In genomic region chr20:2872304-2873009, GRCh38 we compare ENCODE assay signal across 1 cellular context.
A peak's percentile ranks its signal among the peaks of the same experiment; 100 is the strongest.
TF ChIP-seq lines count a peak whose summit lies in the region.

No MANE protein-coding gene starts in this region.

TF ChIP-seq in HepG2, 621 proteins besides CTCF, POLR2A, EP300 and RAD21 (continued from another document and continues in another):
- TF ChIP-seq TBP (CRISPR knock-in tag; IDR thresholded peaks at IDR 0.05): no peak
- no peak for TF ChIP-seq PRDM4 (CRISPR knock-in tag; IDR thresholded peaks at IDR 0.05; ENCODE audit: borderline replicate concordance)
- no peak for TF ChIP-seq ZNF513 (CRISPR knock-in tag; conservative IDR thresholded peaks at IDR 0.05)
- TF ChIP-seq HNRNPLL (IDR thresholded peaks at IDR 0.05; ENCODE audit: low read depth, low read length, poor library complexity, severe bottlenecking): peak; percentile 80
- TF ChIP-seq ZNF282 (IDR thresholded peaks at IDR 0.05; ENCODE audit: partially characterized antibody): no peak
- peak; percentile 91; the same call in 1 of the 2 replicates for TF ChIP-seq BORCS8-MEF2B (CRISPR knock-in tag; IDR thresholded peaks at IDR 0.05)
- TF ChIP-seq TGIF2 (CRISPR knock-in tag; IDR thresholded peaks at IDR 0.05): no peak
- TF ChIP-seq BRD4 (CRISPR knock-in tag; IDR thresholded peaks at IDR 0.05): no peak
- no peak for TF ChIP-seq CREB1 (IDR thresholded peaks at IDR 0.05)
- TF ChIP-seq CREB1 (CRISPR knock-in tag; IDR thresholded peaks at IDR 0.05): no peak
- TF ChIP-seq CEBPG (CRISPR knock-in tag; IDR thresholded peaks at IDR 0.05): no peak
- TF ChIP-seq THAP11 (CRISPR knock-in tag; IDR thresholded peaks at IDR 0.05): no peak
- peak; percentile 38; the same call in 1 of the 2 replicates for TF ChIP-seq ZNF503 (CRISPR knock-in tag; IDR thresholded peaks at IDR 0.05)
- TF ChIP-seq ZNF20 (CRISPR knock-in tag; IDR thresholded peaks at IDR 0.05): 0 out of 2 replicates have a peak, but pooled peaks have one; percentile 77
- peak; percentile 35; the same call in 1 of the 2 replicates for TF ChIP-seq ARID4A (CRISPR knock-in tag; IDR thresholded peaks at IDR 0.05; ENCODE audit: borderline replicate concordance)
- TF ChIP-seq HNF4A (CRISPR knock-in tag; IDR thresholded peaks at IDR 0.05): no peak
- TF ChIP-seq HOXA9 (CRISPR knock-in tag; IDR thresholded peaks at IDR 0.05; ENCODE audit: borderline replicate concordance): no peak; the same call in 1 of the 2 replicates
- TF ChIP-seq AGO2 (optimal IDR thresholded peaks at IDR 0.05; ENCODE audit: low read depth, low read length): peak; percentile 71
- no peak for TF ChIP-seq TOE1 (CRISPR knock-in tag; IDR thresholded peaks at IDR 0.05)
- no peak for TF ChIP-seq HMG20A (CRISPR knock-in tag; IDR thresholded peaks at IDR 0.05; ENCODE audit: borderline replicate concordance)
- no peak; the same call in none of the 2 replicates for TF ChIP-seq ZBTB26 (CRISPR knock-in tag; IDR thresholded peaks at IDR 0.05; ENCODE audit: borderline replicate concordance)
- TF ChIP-seq GLI4 (CRISPR knock-in tag; IDR thresholded peaks at IDR 0.05; ENCODE audit: borderline replicate concordance): no peak; the same call in 1 of the 2 replicates
- TF ChIP-seq ERF (CRISPR knock-in tag; IDR thresholded peaks at IDR 0.05): no peak
- TF ChIP-seq NFAT5 (CRISPR knock-in tag; IDR thresholded peaks at IDR 0.05): peak; percentile 77; the same call in 1 of the 2 replicates
- TF ChIP-seq SKIL (CRISPR knock-in tag; IDR thresholded peaks at IDR 0.05; ENCODE audit: borderline replicate concordance): 0 out of 2 replicates have a peak, but pooled peaks have one; percentile 55
- TF ChIP-seq MAFF (IDR thresholded peaks at IDR 0.05; ENCODE audit: low read depth, low read length): no peak
- peak; percentile 91; the same call in 1 of the 2 replicates for TF ChIP-seq ZNF512B (CRISPR knock-in tag; IDR thresholded peaks at IDR 0.05; ENCODE audit: borderline replicate concordance)
- no peak for TF ChIP-seq PPARG (CRISPR knock-in tag; conservative IDR thresholded peaks at IDR 0.05)
- peak; percentile 89 for TF ChIP-seq REL (CRISPR knock-in tag; conservative IDR thresholded peaks at IDR 0.05)
- 0 out of 2 replicates have a peak, but pooled peaks have one; percentile 48 for TF ChIP-seq ZNF326 (CRISPR knock-in tag; IDR thresholded peaks at IDR 0.05; ENCODE audit: borderline replicate concordance)
- TF ChIP-seq KDM6A (CRISPR knock-in tag; IDR thresholded peaks at IDR 0.05; ENCODE audit: low read depth): no peak
- peak; percentile 60 for TF ChIP-seq MYC (CRISPR knock-in tag; IDR thresholded peaks at IDR 0.05; ENCODE audit: borderline replicate concordance)
- no peak for TF ChIP-seq KLF6 (CRISPR knock-in tag; IDR thresholded peaks at IDR 0.05)
- TF ChIP-seq PHB2 (IDR thresholded peaks at IDR 0.05; ENCODE audit: partially characterized antibody): no peak
- no peak; the same call in none of the 2 replicates for TF ChIP-seq NRL (CRISPR knock-in tag; IDR thresholded peaks at IDR 0.05; ENCODE audit: borderline replicate concordance)
- TF ChIP-seq ZNF446 (CRISPR knock-in tag; IDR thresholded peaks at IDR 0.05): peak; percentile 77; the same call in 1 of the 2 replicates
- no peak for TF ChIP-seq ZBTB21 (CRISPR knock-in tag; IDR thresholded peaks at IDR 0.05)
